ENCODE assay signal across 29 cellular contexts in genomic region chr4:114396808-114397207, GRCh38.
"Had no signal": no experiment of that assay in that cellular context is flagged by ENCODE, and none has a peak within 500 bp of the region (broad histone marks: within the 10 kb centered on the region; RNA-seq: fewer than 3 reads in every experiment).

No MANE protein-coding gene starts in this region.

- H3K4me3 ChIP-seq: adrenal gland, esophagus muscularis mucosa, heart left ventricle, neural progenitor cell, psoas muscle, right atrium auricular region, smooth muscle cell, uterus had no signal

- H3K27ac ChIP-seq: adrenal gland, brain microvascular endothelial cell, esophagus muscularis mucosa, foreskin keratinocyte, heart left ventricle, neural progenitor cell, parathyroid adenoma, psoas muscle, right atrium auricular region, uterus, VCaP had no signal

- H2AFZ ChIP-seq: neural progenitor cell, parathyroid adenoma had no signal

- ATAC-seq: foreskin keratinocyte; heart left ventricle; natural killer cell; psoas muscle; stimulated activated memory B cell treated with anti-CD40 and anti-IgM and Interleukin-4, amounts not matched to agents 10 μg/mL and 1 μg/mL and 100 μg/mL, for 72 hours; stimulated activated naive CD8-positive, alpha-beta T cell treated with anti-CD3 and anti-CD28 coated beads, Interleukin-15, amount 100 ng/mL, for 72 hours had no signal

- H3K4me1 ChIP-seq: adrenal gland, heart left ventricle, parathyroid adenoma, psoas muscle, right atrium auricular region, uterus had no signal

- H3K36me3 ChIP-seq: adrenal gland, brain microvascular endothelial cell, esophagus muscularis mucosa, heart left ventricle, neural progenitor cell, right atrium auricular region, uterus had no signal

- H3K9me3 ChIP-seq: adrenal gland, esophagus muscularis mucosa, heart left ventricle, psoas muscle, right atrium auricular region, uterus had no signal

- H3K9ac ChIP-seq: neural progenitor cell, parathyroid adenoma had no signal

- H3K27me3 ChIP-seq: adrenal gland, brain microvascular endothelial cell, esophagus muscularis mucosa, foreskin keratinocyte, neural progenitor cell, right atrium auricular region, uterus had no signal

- H3K4me2 ChIP-seq: neural progenitor cell, smooth muscle cell had no signal

- H3K79me2 ChIP-seq: parathyroid adenoma had no signal

- DNase-seq: activated CD4-positive, alpha-beta T cell treated with anti-CD3 and anti-CD28 coated beads for 4 hours; activated CD4-positive, alpha-beta T cell treated with anti-CD3 and anti-CD28 coated beads, Interleukin-2, amount 50 U/mL, for 4 hours; activated effector memory CD4-positive, alpha-beta T cell treated with anti-CD3 and anti-CD28 coated beads, Interleukin-2, amount 50 U/mL, for 16 hours; activated naive CD4-positive, alpha-beta T cell treated with anti-CD3 and anti-CD28 coated beads for 36 hours; activated naive CD8-positive, alpha-beta T cell treated with anti-CD3 and anti-CD28 coated beads for 36 hours; adrenal gland; aorta; brain microvascular endothelial cell; caudate nucleus; dermis blood vessel endothelial cell; effector CD4-positive, alpha-beta T cell; foreskin keratinocyte; heart left ventricle; natural killer cell; occipital lobe; psoas muscle; stimulated activated CD4-positive, alpha-beta T cell treated with anti-CD3 and anti-CD28 coated beads, Interleukin-1b, Interleukin-23, amount 100 ng/mL, for 48 hours; stimulated activated CD4-positive, alpha-beta T cell treated with anti-CD3 and anti-CD28 coated beads, Interleukin-4, amount 100 ng/mL, for 4 hours; stimulated activated CD8-positive, alpha-beta memory T cell treated with anti-CD3 and anti-CD28 coated beads, Interleukin-4, amount 100 ng/mL, for 48 hours; stimulated activated naive CD8-positive, alpha-beta T cell treated with anti-CD3 and anti-CD28 coated beads, Interleukin-15, amount 100 ng/mL, for 72 hours; substantia nigra; uterus had no signal
